8 cellular contexts compared by ENCODE assay signal in genomic region chr3:23761440-23761896, GRCh38. TPM values are rescaled to one million over a fixed set of nuclear protein-coding genes. Genes with fewer than 3 reads are reported as not detected.
A peak's percentile ranks its signal among the peaks of the same experiment; 100 is the strongest.
DNase-seq lines count a peak whose midpoint lies in the region; ATAC-seq and TF ChIP-seq lines count a peak whose summit lies in the region.

No MANE protein-coding gene starts in this region.

- H3K9me3 ChIP-seq in heart right ventricle = no peaks in the 10 kb centered on the region

- ATAC-seq in heart right ventricle (peak in 1 of 8 donors; percentile 50), Right ventricle myocardium inferior (no peak), HG02840 (IDR thresholded peaks at IDR 0.05; ENCODE audit: low FRiP score, unreplicated experiment) (peak; percentile 20)
- peak; percentile 43 to 54 for ATAC-seq in stimulated activated naive B cell treated with anti-CD40 and anti-IgM and Interleukin-4, amounts not matched to agents 10 μg/mL and 1 μg/mL and 100 μg/mL, for 72 hours (replicated peaks)

- H3K4me1 ChIP-seq in heart right ventricle = peaks cover 0 to 19% (median 8%) of the 10 kb centered on the region in 9 donors

- peak overlapping the region in 1 of 2 donors; percentile 43 for H3K4me3 Mint-ChIP-seq in stimulated activated naive B cell treated with anti-CD40 and anti-IgM and Interleukin-4, amounts not matched to agents 10 μg/mL and 1 μg/mL and 100 μg/mL, for 72 hours

- H3K4me3 ChIP-seq in heart right ventricle = no peak overlapping the region
- no peak overlapping the region for H3K4me3 ChIP-seq in epithelial cell of esophagus (ENCODE audit: low read length)

- no peak overlapping the region for H3K27ac ChIP-seq in heart right ventricle

- H3K9me3 Mint-ChIP-seq in stimulated activated naive B cell treated with anti-CD40 and anti-IgM and Interleukin-4, amounts not matched to agents 10 μg/mL and 1 μg/mL and 100 μg/mL, for 72 hours = no peaks in the 10 kb centered on the region

- intact Hi-C loops in heart right ventricle (cut with DNase I) = loop anchor here in 1 of 10 donors (10.0 kb wide), 1 partner anchor 557 kb away; the partner anchor contains the start of gene UBE2E2
- intact Hi-C loops in Right ventricle myocardium inferior (cut with DNase I) = no loop called here

- H3K36me3 Mint-ChIP-seq in stimulated activated naive B cell treated with anti-CD40 and anti-IgM and Interleukin-4, amounts not matched to agents 10 μg/mL and 1 μg/mL and 100 μg/mL, for 72 hours = no peaks in the 10 kb centered on the region

- TF ChIP-seq CTCF in heart right ventricle (IDR thresholded peaks at IDR 0.05) (peak in 7 of 9 donors; percentile 12 to 37 (median 21)), epithelial cell of esophagus (IDR thresholded peaks at IDR 0.05; ENCODE audit: insufficient read depth, low read depth, low read length, missing control alignments) (peak; percentile 75)

- peak overlapping the region; percentile 78 for H3K27ac Mint-ChIP-seq in stimulated activated naive B cell treated with anti-CD40 and anti-IgM and Interleukin-4, amounts not matched to agents 10 μg/mL and 1 μg/mL and 100 μg/mL, for 72 hours

- H3K4me1 Mint-ChIP-seq in stimulated activated naive B cell treated with anti-CD40 and anti-IgM and Interleukin-4, amounts not matched to agents 10 μg/mL and 1 μg/mL and 100 μg/mL, for 72 hours = peaks cover 35 to 40% of the 10 kb centered on the region in 2 donors

- H3K27me3 ChIP-seq in heart right ventricle = no peaks in the 10 kb centered on the region

- DNase-seq in heart right ventricle (no peak), Right ventricle myocardium inferior (ENCODE audit: missing footprints) (no peak), NCI-H146 treated with DMSO at 0.1 percent for 48 hours (lab: John Stamatoyannopoulos, UW; ENCODE audit: unreplicated experiment) (peak; percentile 18), epithelial cell of esophagus (ENCODE audit: low read depth) (peak; percentile 73), SHP77 treated with DMSO at 0.1 percent for 48 hours (lab: John Stamatoyannopoulos, UW) (no peak)
- DNase-seq in stimulated activated naive B cell treated with anti-CD40 and anti-IgM and Interleukin-4, amounts not matched to agents 10 μg/mL and 1 μg/mL and 100 μg/mL, for 72 hours = no peak
- no peak for DNase-seq in effector CD4-positive, alpha-beta T cell

- no peaks in the 10 kb centered on the region for H3K27me3 Mint-ChIP-seq in stimulated activated naive B cell treated with anti-CD40 and anti-IgM and Interleukin-4, amounts not matched to agents 10 μg/mL and 1 μg/mL and 100 μg/mL, for 72 hours

- 67 to 74% methylated on average over 2 of the region's 2 CpGs for WGBS in heart right ventricle, 2 donors

- no peaks in the 10 kb centered on the region for H3K36me3 ChIP-seq in heart right ventricle

RNA-seq across cellular contexts. Expression of gene UBE2E1, which starts 44.3 kb away (rescaled TPM):
- total RNA-seq in heart right ventricle = 10 to 100 TPM; 59.7 to 88.8 (median 65.9) TPM
- 10 to 100 TPM; 45.2 to 64.9 TPM for polyA plus RNA-seq in heart right ventricle
- total RNA-seq in Right ventricle myocardium inferior = 75.3 TPM

Comparison
In these comparisons a context has a peak if more than half of its experiments do, and no peak if none do; other contexts are left out.
1. DNase-seq: peak in NCI-H146 treated with DMSO at 0.1 percent for 48 hours (single experiment) and epithelial cell of esophagus (single experiment); none in heart right ventricle (0 of 2), Right ventricle myocardium inferior (single experiment), stimulated activated naive B cell treated with anti-CD40 and anti-IgM and Interleukin-4, amounts not matched to agents 10 μg/mL and 1 μg/mL and 100 μg/mL, for 72 hours (single experiment), effector CD4-positive, alpha-beta T cell (single experiment) and SHP77 treated with DMSO at 0.1 percent for 48 hours (single experiment).